ENCODE assay signal across 9 cellular contexts in genomic region chr10:14880201-14880600, GRCh38. TPM values are rescaled to one million over a fixed set of nuclear protein-coding genes. Genes with fewer than 3 reads are reported as not detected.
DNase-seq lines count a peak whose midpoint lies in the region; ATAC-seq, FAIRE-seq and TF ChIP-seq lines count a peak whose summit lies in the region.
"Had no signal": no experiment of that assay in that cellular context is flagged by ENCODE, and none has a peak within 500 bp of the region (broad histone marks: within the 10 kb centered on the region; RNA-seq: fewer than 3 reads in every experiment).

No MANE protein-coding gene starts in this region.

- no peaks in the 10 kb centered on the region for H3K27me3 Mint-ChIP-seq in astrocyte (ENCODE audit: low read depth, unreplicated experiment)
- H3K27me3 Mint-ChIP-seq in memory B cell: no peaks in the 10 kb centered on the region
- H3K27me3 Mint-ChIP-seq: dendritic cell treated with granulocyte-macrophage colony-stimulating factor and Interleukin-4, amounts not matched to agents 40 ng/mL and 50 ng/mL, for 4 days had no signal

- H3K36me3 Mint-ChIP-seq in astrocyte (ENCODE audit: low read depth, unreplicated experiment) (no peaks in the 10 kb centered on the region), memory B cell (no peaks in the 10 kb centered on the region)

- DNase-seq in BE2C (no peak), HL-60 (ENCODE audit: low read depth in 1 of 2, low spot score in 1 of 2) (no peak), astrocyte (ENCODE audit: low read depth) (no peak), memory B cell (ENCODE audit: low spot score in 2 of 2) (no peak), amniotic stem cell (lab: John Stamatoyannopoulos, UW) (no peak), left cardiac atrium (no peak)

- peak overlapping the region; percentile 93 for H3K9ac ChIP-seq in astrocyte (ENCODE audit: low read length)

- H2AFZ ChIP-seq in astrocyte (ENCODE audit: low read depth, low read length): no peak overlapping the region

- H3K4me3 Mint-ChIP-seq in astrocyte (ENCODE audit: unreplicated experiment) (peak overlapping the region; percentile 96), memory B cell (peak overlapping the region; percentile 93)

- H3K36me3 ChIP-seq in BE2C (peaks cover 12% of the 10 kb centered on the region), astrocyte (ENCODE audit: insufficient read depth, low read length) (peaks cover 2% of the 10 kb centered on the region)

- FAIRE-seq in astrocyte (lab: Jason Lieb, UNC): no peak

- H3K4me1 Mint-ChIP-seq in astrocyte (ENCODE audit: low read depth, unreplicated experiment): peaks cover 12% of the 10 kb centered on the region
- H3K4me1 Mint-ChIP-seq in memory B cell: peaks cover 16% of the 10 kb centered on the region

- intact Hi-C loops in left cardiac atrium (cut with DNase I): no loop called here

- peaks cover 27% of the 10 kb centered on the region for H4K20me1 ChIP-seq in astrocyte (ENCODE audit: insufficient read depth, low read length)

- H3K4me3 ChIP-seq in BE2C (ENCODE audit: low read depth, low read length) (peak overlapping the region; percentile 95), HL-60 (replicated peaks; ENCODE audit: insufficient read depth, low read length) (peak overlapping the region; percentile 69), astrocyte (ENCODE audit: insufficient read depth, low read depth, low read length) (peak overlapping the region; percentile 81)

- H3K27ac Mint-ChIP-seq in astrocyte (ENCODE audit: unreplicated experiment) (peak overlapping the region; percentile 84), memory B cell (peak overlapping the region; percentile 75)

- H3K9me3 Mint-ChIP-seq in astrocyte (ENCODE audit: unreplicated experiment): no peaks in the 10 kb centered on the region
- no peaks in the 10 kb centered on the region for H3K9me3 Mint-ChIP-seq in memory B cell
- H3K9me3 Mint-ChIP-seq: dendritic cell treated with granulocyte-macrophage colony-stimulating factor and Interleukin-4, amounts not matched to agents 40 ng/mL and 50 ng/mL, for 4 days had no signal

- no peak for ATAC-seq in memory B cell (ENCODE audit: low read depth)
- no peak for ATAC-seq in HG03045 (IDR thresholded peaks at IDR 0.05; ENCODE audit: unreplicated experiment)
- no peak for ATAC-seq in HG03196 (IDR thresholded peaks at IDR 0.05; ENCODE audit: unreplicated experiment)
- ATAC-seq in left cardiac atrium: no peak

- no peaks in the 10 kb centered on the region; the same call in 1 of the 2 replicates for H3K4me1 ChIP-seq in BE2C
- peaks cover 18% of the 10 kb centered on the region for H3K4me1 ChIP-seq in astrocyte (ENCODE audit: insufficient read depth, low read length)

- H3K27me3 ChIP-seq in BE2C: no peaks in the 10 kb centered on the region
- H3K27me3 ChIP-seq in HL-60 (ENCODE audit: insufficient read depth, poor library complexity, severe bottlenecking): no peaks in the 10 kb centered on the region
- no peaks in the 10 kb centered on the region for H3K27me3 ChIP-seq in astrocyte (ENCODE audit: insufficient read depth, low read length)

- TF ChIP-seq CTCF in BE2C (IDR thresholded peaks at IDR 0.05; ENCODE audit: low read depth, low read length) (no peak), HL-60 (IDR thresholded peaks at IDR 0.05; ENCODE audit: insufficient read depth, low read length) (no peak), astrocyte (IDR thresholded peaks at IDR 0.05; ENCODE audit: insufficient read depth, low read depth, low read length) (no peak)

- H3K4me2 ChIP-seq in astrocyte (ENCODE audit: low read length): peak overlapping the region; percentile 87

- H3K27ac ChIP-seq in HL-60 (replicated peaks): no peak overlapping the region
- H3K27ac ChIP-seq in astrocyte (ENCODE audit: low read depth, low read length): no peak overlapping the region

- H3K9me3 ChIP-seq in BE2C (no peaks in the 10 kb centered on the region), astrocyte (ENCODE audit: insufficient read depth, low read depth, low read length) (no peaks in the 10 kb centered on the region)

- peaks cover 82% of the 10 kb centered on the region for H3K79me2 ChIP-seq in astrocyte (ENCODE audit: insufficient read depth, low read length)

RNA-seq across cellular contexts. Expression of gene SUV39H2, which starts 1.5 kb away (rescaled TPM):
- polyA plus RNA-seq in BE2C (2012; ENCODE audit: insufficient read depth, insufficient read length, low read depth): 7.7 TPM
- 10.6 and 13.8 TPM in 2 replicates for total RNA-seq in astrocyte
- 1 to 10 TPM; 6.4 to 7.6 TPM for total RNA-seq in left cardiac atrium

RNA-seq across cellular contexts. Expression of gene HSPA14, which starts 42.1 kb away (rescaled TPM):
- 17.1 TPM for polyA plus RNA-seq in BE2C (2012; ENCODE audit: insufficient read depth, insufficient read length, low read depth)
- total RNA-seq in astrocyte (12.8 and 13.3 TPM in 2 replicates), left cardiac atrium (10 to 100 TPM in 1 of 2 donors, 1 to 10 TPM in 1; 7.0 to 10.5 TPM)

RNA-seq across cellular contexts. Expression of gene MSANTD7, which starts 42.1 kb away (rescaled TPM):
- 12.3 TPM for polyA plus RNA-seq in BE2C (2012; ENCODE audit: insufficient read depth, insufficient read length, low read depth)
- total RNA-seq in astrocyte: 15.1 and 16.0 TPM in 2 replicates
- total RNA-seq in left cardiac atrium: 1 to 10 TPM; 5.4 to 6.3 TPM

RNA-seq across cellular contexts. Expression of gene CDNF, which starts 42.4 kb away (rescaled TPM):
- 1.5 TPM for polyA plus RNA-seq in BE2C (2012; ENCODE audit: insufficient read depth, insufficient read length, low read depth)
- total RNA-seq in astrocyte: 1.4 and 2.0 TPM in 2 replicates
- total RNA-seq in left cardiac atrium: 1 to 10 TPM; 1.3 to 1.6 TPM
